1 cellular context compared by ENCODE assay signal in genomic region chr11:83680351-83680750, GRCh38.
TF ChIP-seq lines count a peak whose summit lies in the region.

No MANE protein-coding gene starts in this region.

TF ChIP-seq in neural cell, 6 proteins besides CTCF, POLR2A, EP300 and RAD21:
- TF ChIP-seq SMC3 (conservative IDR thresholded peaks at IDR 0.05; ENCODE audit: poor library complexity) (no peak), MXI1 (conservative IDR thresholded peaks at IDR 0.05; ENCODE audit: poor library complexity, severe bottlenecking) (no peak), REST (IDR thresholded peaks at IDR 0.05; ENCODE audit: borderline replicate concordance) (no peak), TAF1 (IDR thresholded peaks at IDR 0.05; ENCODE audit: low read depth) (no peak), POLR2AphosphoS5 (IDR thresholded peaks at IDR 0.05) (peak; percentile 50), EZH2 (IDR thresholded peaks at IDR 0.05; ENCODE audit: borderline replicate concordance, insufficient read depth, low read length, poor library complexity, severe bottlenecking) (no peak)
TF ChIP-seq in neural cell: peak in this region for 1.
